8 cellular contexts compared by ENCODE assay signal in the genomic region with DNA sequence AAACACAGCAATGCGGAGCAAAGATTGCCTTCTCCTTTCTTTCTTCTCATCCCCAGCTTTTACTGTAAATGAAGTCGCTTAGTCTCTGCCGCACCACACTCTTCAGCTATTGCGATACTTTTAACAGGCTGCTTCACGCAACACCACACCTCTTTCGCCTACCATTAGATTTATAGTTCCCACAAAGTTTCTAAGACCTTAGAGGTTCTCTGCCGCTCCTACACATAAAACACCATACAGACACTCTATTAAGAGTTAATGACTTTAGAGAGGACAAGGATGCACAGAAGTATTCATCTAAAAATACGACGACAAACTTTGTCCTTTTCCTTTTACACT. TPM values are rescaled to one million over a fixed set of nuclear protein-coding genes. Genes with fewer than 3 reads are reported as not detected.
DNase-seq lines count a peak whose midpoint lies in the region; ATAC-seq, FAIRE-seq and TF ChIP-seq lines count a peak whose summit lies in the region.

No MANE protein-coding gene starts in this region.

- H3K27ac ChIP-seq in SK-N-MC = peak overlapping the region; percentile 73
- peak overlapping the region; percentile 11 for H3K27ac ChIP-seq in neural progenitor cell

- no peaks in the 10 kb centered on the region for H3K9me3 ChIP-seq in SK-N-MC (ENCODE audit: low read depth, low read length)
- H3K9me3 ChIP-seq in neural progenitor cell (ENCODE audit: low read depth) = no peaks in the 10 kb centered on the region

- H3K36me3 ChIP-seq in SK-N-MC (ENCODE audit: insufficient read depth, low read length) = 0 out of 2 replicates have a peak, but pooled peaks cover 3% of the 10 kb centered on the region
- no peaks in the 10 kb centered on the region for H3K36me3 ChIP-seq in neural progenitor cell

- peak overlapping the region; percentile 94 for H3K4me3 Mint-ChIP-seq in neural progenitor cell

- peaks cover 11% of the 10 kb centered on the region for H3K4me1 ChIP-seq in neural progenitor cell

- peaks cover 3% of the 10 kb centered on the region for H3K36me3 Mint-ChIP-seq in neural progenitor cell

- TF ChIP-seq CTCF in AG09309 (IDR thresholded peaks at IDR 0.05; ENCODE audit: control insufficient read depth, insufficient read depth, low read depth, low read length, missing control alignments) = no peak
- no peak for TF ChIP-seq CTCF in neural progenitor cell (IDR thresholded peaks at IDR 0.05)
- TF ChIP-seq CTCF in D721Med (IDR thresholded peaks at IDR 0.05; ENCODE audit: insufficient read depth, missing control alignments) = no peak

- peaks cover 20% of the 10 kb centered on the region for H3K4me1 Mint-ChIP-seq in neural progenitor cell

- DNase-seq in AG09309 (ENCODE audit: low read depth) (no peak), SK-N-MC (ENCODE audit: low read depth, low spot score) (no peak), fibroblast of gingiva (ENCODE audit: low read depth) (peak; percentile 18), neural progenitor cell (ENCODE audit: low spot score) (peak; percentile 24), cerebellum (ENCODE audit: low spot score) (no peak), D721Med (ENCODE audit: insufficient read length, low spot score) (no peak)

- no peaks in the 10 kb centered on the region for H3K27me3 Mint-ChIP-seq in neural progenitor cell (ENCODE audit: insufficient read depth, low read depth)

- peaks cover 7% of the 10 kb centered on the region for H4K20me1 ChIP-seq in neural progenitor cell (ENCODE audit: low read depth)

- no peaks in the 10 kb centered on the region for H3K9me3 Mint-ChIP-seq in neural progenitor cell

- H3K4me3 ChIP-seq in AG09309 (ENCODE audit: control insufficient read depth, low read depth, low read length) (peak overlapping the region; percentile 75), SK-N-MC (peak overlapping the region; percentile 99), neural progenitor cell (peak overlapping the region; percentile 83)

- ATAC-seq in GM18873 (IDR thresholded peaks at IDR 0.05; ENCODE audit: low FRiP score, unreplicated experiment) (peak; percentile 46), HG03066 (IDR thresholded peaks at IDR 0.05; ENCODE audit: low read depth, unreplicated experiment) (peak; percentile 38)

- peak overlapping the region; percentile 65 for H3K27ac Mint-ChIP-seq in neural progenitor cell

- no peaks in the 10 kb centered on the region for H3K27me3 ChIP-seq in neural progenitor cell

- peak overlapping the region; percentile 87 for H3K4me2 ChIP-seq in neural progenitor cell

- H3F3A ChIP-seq in neural progenitor cell (ENCODE audit: low read depth) = peaks cover 22% of the 10 kb centered on the region

- H3K9ac ChIP-seq in SK-N-MC (ENCODE audit: insufficient read length) (peak overlapping the region; percentile 93), neural progenitor cell (peak overlapping the region; percentile 47)

- no peak for FAIRE-seq in D721Med (lab: Jason Lieb, UNC)

- peaks cover 50% of the 10 kb centered on the region for H3K79me2 ChIP-seq in neural progenitor cell (ENCODE audit: low read depth)

- peak overlapping the region; percentile 96 for H2AFZ ChIP-seq in neural progenitor cell (replicated peaks)

RNA-seq across cellular contexts. Expression of a gene that starts 0.6 kb away (rescaled TPM):
- 19.7 and 20.6 TPM in 2 replicates for total RNA-seq in neural progenitor cell (ENCODE audit: low replicate concordance)
- total RNA-seq in cerebellum = 24.3 TPM

RNA-seq across cellular contexts. Expression of a gene that starts 34.4 kb away (rescaled TPM):
- total RNA-seq in neural progenitor cell (ENCODE audit: low replicate concordance) (22.0 and 33.6 TPM in 2 replicates), cerebellum (30.8 TPM)

Comparison
In these comparisons a context has a peak if more than half of its experiments do, and no peak if none do; other contexts are left out.
1. DNase-seq: peak in fibroblast of gingiva (single experiment) and neural progenitor cell (single experiment); none in AG09309 (single experiment), SK-N-MC (single experiment), cerebellum (single experiment) and D721Med (single experiment).
2. Peak in every context shown above with its lines, with median percentiles within 50 percentile points of each other: H3K4me3 ChIP-seq.